19 cellular contexts compared by ENCODE assay signal in the genomic region with DNA sequence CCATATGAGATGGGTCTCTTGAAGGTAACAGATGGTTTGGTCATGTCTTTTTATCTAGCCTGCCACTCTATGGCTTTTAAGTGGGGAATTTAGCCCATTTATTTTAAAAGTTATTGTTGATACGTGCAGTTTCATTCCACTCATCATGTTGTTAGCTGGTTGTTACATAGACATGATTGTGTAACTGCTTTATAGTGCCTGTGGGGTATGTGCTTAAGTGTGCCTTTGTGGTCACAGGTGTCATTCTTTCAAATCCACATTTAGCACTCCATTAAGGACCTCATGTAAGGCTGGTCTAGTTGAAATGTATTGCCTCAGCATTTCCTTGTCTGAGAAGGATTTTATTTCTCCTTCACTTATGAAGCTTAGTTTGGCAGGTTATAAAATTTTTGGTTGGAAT.
"Had no signal": no experiment of that assay in that cellular context is flagged by ENCODE, and none has a peak within 500 bp of the region (broad histone marks: within the 10 kb centered on the region; RNA-seq: fewer than 3 reads in every experiment).

No MANE protein-coding gene starts in this region.

- H3K27me3 ChIP-seq: heart right ventricle, spleen, testis, upper lobe of left lung had no signal

- DNase-seq: activated CD4-positive, alpha-beta memory T cell treated with anti-CD3 and anti-CD28 coated beads for 36 hours; activated CD4-positive, alpha-beta T cell treated with anti-CD3 and anti-CD28 coated beads for 48 hours; activated CD4-positive, CD25-positive, alpha-beta regulatory T cell; activated naive CD4-positive, alpha-beta T cell treated with Interleukin-2 at 50 U/mL for 16 hours; activated naive CD8-positive, alpha-beta T cell treated with anti-CD3 and anti-CD28 coated beads for 36 hours; activated T-cell treated with anti-CD3 and anti-CD28 coated beads, Interleukin-2, amount 50 U/mL, for 48 hours; amniotic stem cell; heart right ventricle; lower lobe of right lung; mesendoderm; mucosa of descending colon; nephron progenitor cell; occipital lobe; spleen; stimulated activated CD4-positive, alpha-beta T cell treated with anti-CD3 and anti-CD28 coated beads, Interleukin-4, amount 100 ng/mL, for 1 hour; stimulated activated naive CD4-positive, alpha-beta T cell; T-helper 17 cell; testis; upper lobe of left lung had no signal

- H3K9me3 Mint-ChIP-seq: activated naive CD8-positive, alpha-beta T cell treated with anti-CD3 and anti-CD28 coated beads for 36 hours had no signal

- H3K36me3 Mint-ChIP-seq: activated CD4-positive, alpha-beta memory T cell treated with anti-CD3 and anti-CD28 coated beads for 36 hours; activated naive CD8-positive, alpha-beta T cell treated with anti-CD3 and anti-CD28 coated beads for 36 hours had no signal

- H3K27ac ChIP-seq: heart right ventricle, lower lobe of right lung, spleen, testis, upper lobe of left lung had no signal

- H3K36me3 ChIP-seq: heart right ventricle, lower lobe of right lung, spleen, upper lobe of left lung had no signal

- H3K4me3 ChIP-seq: heart right ventricle, lower lobe of right lung, mucosa of descending colon, spleen, testis, upper lobe of left lung had no signal

- H3K4me3 Mint-ChIP-seq: activated CD4-positive, alpha-beta memory T cell treated with anti-CD3 and anti-CD28 coated beads for 36 hours; activated naive CD8-positive, alpha-beta T cell treated with anti-CD3 and anti-CD28 coated beads for 36 hours; nephron progenitor cell; T-helper 17 cell had no signal

- H3K27me3 Mint-ChIP-seq: activated CD4-positive, alpha-beta memory T cell treated with anti-CD3 and anti-CD28 coated beads for 36 hours; activated naive CD8-positive, alpha-beta T cell treated with anti-CD3 and anti-CD28 coated beads for 36 hours; T-helper 17 cell had no signal

- H3K4me1 Mint-ChIP-seq: activated naive CD8-positive, alpha-beta T cell treated with anti-CD3 and anti-CD28 coated beads for 36 hours; T-helper 17 cell had no signal

- H3K27ac Mint-ChIP-seq: activated CD4-positive, alpha-beta memory T cell treated with anti-CD3 and anti-CD28 coated beads for 36 hours; activated naive CD8-positive, alpha-beta T cell treated with anti-CD3 and anti-CD28 coated beads for 36 hours; nephron progenitor cell; T-helper 17 cell had no signal

- H3K9me3 ChIP-seq: heart right ventricle, lower lobe of right lung, mucosa of descending colon, testis, upper lobe of left lung had no signal

- H3K4me1 ChIP-seq: heart right ventricle, lower lobe of right lung, spleen, testis had no signal
